ENCODE assay signal across 1 cellular context in the genomic region with DNA sequence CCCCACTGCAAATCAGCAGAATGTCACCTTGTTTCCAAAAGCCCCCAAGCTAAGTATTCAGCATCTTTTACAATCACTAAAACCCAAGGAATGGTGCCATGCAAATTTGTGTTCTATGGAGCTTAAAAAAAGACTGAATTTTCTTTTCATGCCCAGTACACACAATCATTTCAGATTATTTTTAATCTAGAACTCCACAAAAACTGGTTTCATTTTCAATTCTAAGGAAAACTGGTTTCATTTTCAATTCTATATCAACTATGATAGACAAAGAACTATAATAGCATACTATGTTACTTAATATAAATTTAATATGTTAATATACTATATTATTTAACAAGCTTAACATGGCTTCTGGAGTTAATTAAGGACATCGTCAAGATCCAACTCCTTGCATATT.
TF ChIP-seq lines count a peak whose summit lies in the region.

No MANE protein-coding gene starts in this region.

TF ChIP-seq in SK-N-SH, 30 proteins besides CTCF, POLR2A, EP300 and RAD21 (continued from another document):
- TF ChIP-seq, protein P1, sequence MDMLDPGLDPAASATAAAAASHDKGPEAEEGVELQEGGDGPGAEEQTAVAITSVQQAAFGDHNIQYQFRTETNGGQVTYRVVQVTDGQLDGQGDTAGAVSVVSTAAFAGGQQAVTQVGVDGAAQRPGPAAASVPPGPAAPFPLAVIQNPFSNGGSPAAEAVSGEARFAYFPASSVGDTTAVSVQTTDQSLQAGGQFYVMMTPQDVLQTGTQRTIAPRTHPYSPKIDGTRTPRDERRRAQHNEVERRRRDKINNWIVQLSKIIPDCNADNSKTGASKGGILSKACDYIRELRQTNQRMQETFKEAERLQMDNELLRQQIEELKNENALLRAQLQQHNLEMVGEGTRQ (IDR thresholded peaks at IDR 0.05; ENCODE audit: borderline replicate concordance, low read depth, low read length) = no peak
- TF ChIP-seq GABPA (IDR thresholded peaks at IDR 0.05; ENCODE audit: low read depth) (no peak), EZH2phosphoT487 (IDR thresholded peaks at IDR 0.05; ENCODE audit: borderline replicate concordance, low read depth) (no peak), YY1 (IDR thresholded peaks at IDR 0.05; ENCODE audit: low read depth) (no peak), JUND (IDR thresholded peaks at IDR 0.05) (no peak), RCOR1 (IDR thresholded peaks at IDR 0.05; ENCODE audit: low read length) (no peak), TAF1 (IDR thresholded peaks at IDR 0.05; ENCODE audit: borderline replicate concordance, low read depth, low read length) (no peak), NFIC (IDR thresholded peaks at IDR 0.05; ENCODE audit: borderline replicate concordance) (no peak), POLR2AphosphoS5 (IDR thresholded peaks at IDR 0.05; ENCODE audit: low read depth, low read length) (no peak), TEAD4 (IDR thresholded peaks at IDR 0.05; ENCODE audit: borderline replicate concordance, insufficient read depth) (no peak), RFX5 (IDR thresholded peaks at IDR 0.05; ENCODE audit: low read length) (no peak)
